ENCODE assay signal across 8 cellular contexts in the genomic region with DNA sequence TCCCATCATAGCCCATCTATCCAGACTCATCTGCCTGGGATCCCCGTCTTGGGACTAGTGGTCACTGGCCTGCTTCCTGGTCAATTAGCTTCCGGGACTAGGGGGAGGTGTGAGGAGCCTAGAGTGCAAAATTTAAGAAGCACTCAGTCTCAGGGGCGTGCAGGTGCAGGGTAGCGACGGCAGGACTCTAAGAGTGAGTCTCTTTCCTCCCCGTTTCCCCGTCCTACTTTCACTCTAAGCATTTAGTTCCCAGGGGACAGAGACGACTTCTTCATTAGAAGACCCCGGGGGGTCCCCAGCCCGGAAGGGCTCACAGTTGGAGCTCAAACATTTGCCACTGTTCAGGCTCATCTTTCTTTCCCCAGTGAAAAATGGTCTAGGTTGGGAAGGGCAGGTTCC. TPM values are rescaled to one million over a fixed set of nuclear protein-coding genes. Genes with fewer than 3 reads are reported as not detected.
A peak's percentile ranks its signal among the peaks of the same experiment; 100 is the strongest.
DNase-seq lines count a peak whose midpoint lies in the region; ATAC-seq lines count a peak whose summit lies in the region.

No MANE protein-coding gene starts in this region.

- CTCF ChIA-PET in activated naive CD4-positive, alpha-beta T cell treated with anti-CD3 and anti-CD28 coated beads, Interleukin-2, amount 10 ng/mL, durations not matched to agents 7 days and 5 days (lab: Charles Lee): interaction anchor here (0.5 to 1.0 kb wide), 2 partner anchors 517 to 1340 kb away, joined by 3 read pairs; no protein-coding TSS in a partner anchor
- CTCF ChIA-PET in activated CD4-positive, alpha-beta memory T cell treated with anti-CD3 and anti-CD28 coated beads for 36 hours (lab: Charles Lee): interaction anchor here (1.0 to 1.4 kb wide), 4 partner anchors 12 to 637 kb away, joined by 3 to 8 read pairs (median 4); no protein-coding TSS in a partner anchor

- no peak for ATAC-seq in HG03432 (IDR thresholded peaks at IDR 0.05; ENCODE audit: unreplicated experiment)

- peak overlapping the region; percentile 94 for H3K4me3 ChIP-seq in iPS-18c (ENCODE audit: insufficient read depth, low read depth, low read length)
- H3K4me3 ChIP-seq in thymus (ENCODE audit: low read length): peak overlapping the region; percentile 93

- peak overlapping the region; percentile 86 for H3K27ac ChIP-seq in thymus (ENCODE audit: low read depth)

- DNase-seq in activated naive CD4-positive, alpha-beta T cell treated with anti-CD3 and anti-CD28 coated beads, Interleukin-2, amount 10 ng/mL, durations not matched to agents 7 days and 5 days: no peak
- DNase-seq in activated naive CD4-positive, alpha-beta T cell (lab: John Stamatoyannopoulos, UW): no peak
- DNase-seq in activated CD4-positive, alpha-beta memory T cell treated with anti-CD3 and anti-CD28 coated beads for 36 hours: no peak
- DNase-seq in dedifferentiated amniotic fluid mesenchymal stem cell (ENCODE audit: extremely low spot score): no peak
- no peak for DNase-seq in stimulated activated naive CD4-positive, alpha-beta T cell (lab: John Stamatoyannopoulos, UW)

- intact Hi-C loops in activated CD4-positive, alpha-beta memory T cell treated with anti-CD3 and anti-CD28 coated beads for 36 hours (cut with micrococcal nuclease): loop anchor here (2.0 to 5.0 kb wide), 2 partner anchors 49 to 106 kb away; a partner anchor contains a TSS

- H3K9me3 ChIP-seq in iPS-18c (ENCODE audit: control insufficient read depth, insufficient read depth, low read length) (no peaks in the 10 kb centered on the region), thymus (ENCODE audit: control insufficient read depth) (no peaks in the 10 kb centered on the region)

- H3K27me3 Mint-ChIP-seq in activated naive CD4-positive, alpha-beta T cell treated with anti-CD3 and anti-CD28 coated beads, Interleukin-2, amount 10 ng/mL, durations not matched to agents 7 days and 5 days: peaks cover 25% of the 10 kb centered on the region
- H3K27me3 Mint-ChIP-seq in activated CD4-positive, alpha-beta memory T cell treated with anti-CD3 and anti-CD28 coated beads for 36 hours: peaks cover 14% of the 10 kb centered on the region

- 49% methylated on average over 10 of the region's 10 CpGs for WGBS in thymus

- POLR2A ChIA-PET in activated CD4-positive, alpha-beta memory T cell treated with anti-CD3 and anti-CD28 coated beads for 36 hours (lab: Charles Lee): interaction anchor here (0.7 to 1.4 kb wide), 3 partner anchors 50 to 60 kb away, joined by 3 to 5 read pairs (median 3); a partner anchor contains a TSS

- peaks cover 58% of the 10 kb centered on the region for H3K4me1 Mint-ChIP-seq in activated naive CD4-positive, alpha-beta T cell treated with anti-CD3 and anti-CD28 coated beads, Interleukin-2, amount 10 ng/mL, durations not matched to agents 7 days and 5 days
- peaks cover 42% of the 10 kb centered on the region for H3K4me1 Mint-ChIP-seq in activated CD4-positive, alpha-beta memory T cell treated with anti-CD3 and anti-CD28 coated beads for 36 hours (ENCODE audit: low read depth)

- peaks cover 26% of the 10 kb centered on the region for H3K4me1 ChIP-seq in thymus (ENCODE audit: control insufficient read depth, insufficient read depth, low read length)

- peaks cover 15% of the 10 kb centered on the region for H3K36me3 Mint-ChIP-seq in activated naive CD4-positive, alpha-beta T cell treated with anti-CD3 and anti-CD28 coated beads, Interleukin-2, amount 10 ng/mL, durations not matched to agents 7 days and 5 days
- peaks cover 13% of the 10 kb centered on the region for H3K36me3 Mint-ChIP-seq in activated CD4-positive, alpha-beta memory T cell treated with anti-CD3 and anti-CD28 coated beads for 36 hours

- H3K27ac Mint-ChIP-seq in activated naive CD4-positive, alpha-beta T cell treated with anti-CD3 and anti-CD28 coated beads, Interleukin-2, amount 10 ng/mL, durations not matched to agents 7 days and 5 days: peak overlapping the region; percentile 99
- H3K27ac Mint-ChIP-seq in activated CD4-positive, alpha-beta memory T cell treated with anti-CD3 and anti-CD28 coated beads for 36 hours: peak overlapping the region; percentile 93

- no peaks in the 10 kb centered on the region for H3K9me3 Mint-ChIP-seq in activated naive CD4-positive, alpha-beta T cell treated with anti-CD3 and anti-CD28 coated beads, Interleukin-2, amount 10 ng/mL, durations not matched to agents 7 days and 5 days
- no peaks in the 10 kb centered on the region for H3K9me3 Mint-ChIP-seq in activated CD4-positive, alpha-beta memory T cell treated with anti-CD3 and anti-CD28 coated beads for 36 hours

- no peaks in the 10 kb centered on the region for H3K36me3 ChIP-seq in thymus (ENCODE audit: control insufficient read depth, insufficient read depth)

- peaks cover 7% of the 10 kb centered on the region for H3K27me3 ChIP-seq in thymus (ENCODE audit: control insufficient read depth, insufficient read depth)

- H3K4me3 Mint-ChIP-seq in activated naive CD4-positive, alpha-beta T cell treated with anti-CD3 and anti-CD28 coated beads, Interleukin-2, amount 10 ng/mL, durations not matched to agents 7 days and 5 days: peak overlapping the region; percentile 97
- peak overlapping the region; percentile 94 for H3K4me3 Mint-ChIP-seq in activated CD4-positive, alpha-beta memory T cell treated with anti-CD3 and anti-CD28 coated beads for 36 hours

RNA-seq across cellular contexts. Expression of a gene that starts 0.7 kb away (rescaled TPM):
- 10 to 100 TPM; 41.6 to 45.2 TPM for total RNA-seq in activated CD4-positive, alpha-beta memory T cell treated with anti-CD3 and anti-CD28 coated beads for 36 hours
- 68.0 TPM for polyA plus RNA-seq in thymus

RNA-seq across cellular contexts. Expression of a gene that starts 48.9 kb away (rescaled TPM):
- total RNA-seq in activated CD4-positive, alpha-beta memory T cell treated with anti-CD3 and anti-CD28 coated beads for 36 hours: 100 to 1,000 TPM; 106 to 112 TPM
- 27.6 TPM for polyA plus RNA-seq in thymus

RNA-seq across cellular contexts. Expression of a gene that starts 49.0 kb away (rescaled TPM):
- total RNA-seq in activated CD4-positive, alpha-beta memory T cell treated with anti-CD3 and anti-CD28 coated beads for 36 hours: 10 to 100 TPM; 11.8 to 12.3 TPM
- 5.1 TPM for polyA plus RNA-seq in thymus

RNA-seq across cellular contexts. Expression of a gene that starts 58.9 kb away (rescaled TPM):
- total RNA-seq in activated CD4-positive, alpha-beta memory T cell treated with anti-CD3 and anti-CD28 coated beads for 36 hours: 10 to 100 TPM; 74.8 to 84.0 TPM
- polyA plus RNA-seq in thymus: 119 TPM
